ENCODE assay signal across 21 cellular contexts in the genomic region with DNA sequence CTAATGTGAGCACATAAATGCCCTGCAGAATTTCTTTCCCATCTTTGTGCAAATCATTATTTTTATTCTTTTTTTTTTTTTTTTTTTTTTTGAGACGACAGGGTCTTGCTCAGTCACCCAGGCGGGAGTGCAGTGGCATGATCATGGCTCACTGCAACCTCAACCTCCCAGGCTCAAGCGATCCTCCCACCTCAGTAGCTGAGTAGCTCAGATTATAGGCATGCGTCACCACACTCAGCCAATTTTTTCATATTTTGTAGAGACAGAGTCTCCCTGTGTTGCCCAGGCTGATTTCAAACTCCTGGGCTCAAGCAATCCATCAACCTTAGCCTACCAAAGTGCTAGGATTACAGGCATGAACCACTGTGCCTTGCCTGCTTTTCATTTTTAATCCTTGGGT. TPM values are rescaled to one million over a fixed set of nuclear protein-coding genes. Genes with fewer than 3 reads are reported as not detected.
A peak's percentile ranks its signal among the peaks of the same experiment; 100 is the strongest.
DNase-seq lines count a peak whose midpoint lies in the region; ATAC-seq and TF ChIP-seq lines count a peak whose summit lies in the region.
"Had no signal": no experiment of that assay in that cellular context is flagged by ENCODE, and none has a peak within 500 bp of the region (broad histone marks: within the 10 kb centered on the region; RNA-seq: fewer than 3 reads in every experiment).

No MANE protein-coding gene starts in this region.

- no peak overlapping the region for H2BK20ac ChIP-seq in IMR-90 (ENCODE audit: low read depth, low read length)

- no peaks in the 10 kb centered on the region for H3K9me2 ChIP-seq in PC-3 (replicated peaks; ENCODE audit: low read length)

- H3K36me3 ChIP-seq in IMR-90 (ENCODE audit: control insufficient read depth, insufficient read depth, low read length) (0 out of 2 replicates have a peak, but pooled peaks cover 1% of the 10 kb centered on the region), testis (ENCODE audit: low read depth, missing control alignments) (no peaks in the 10 kb centered on the region), PC-3 (ENCODE audit: low read depth, low read length) (peaks cover 11% of the 10 kb centered on the region)

- H2BK5ac ChIP-seq in IMR-90 (ENCODE audit: low read depth, low read length, poor library complexity, severe bottlenecking): no peak overlapping the region

- no peak overlapping the region for H3K14ac ChIP-seq in IMR-90 (replicated peaks; ENCODE audit: low read depth, low read length)

- no peak overlapping the region for H4K5ac ChIP-seq in IMR-90 (ENCODE audit: low read depth, low read length)

- intact Hi-C loops in IMR-90 (cut with micrococcal nuclease): no loop called here
- intact Hi-C loops in testis (cut with DNase I; ENCODE audit: low total_unique reads): no loop called here
- intact Hi-C loops in PC-3 (cut with micrococcal nuclease): no loop called here

- H3K4me3 ChIP-seq in IMR-90 (ENCODE audit: insufficient read depth, low read depth, low read length): no peak overlapping the region
- H3K4me3 ChIP-seq in coronary artery: no peak overlapping the region
- H3K4me3 ChIP-seq in testis: no peak overlapping the region
- H3K4me3 ChIP-seq in PC-3 (ENCODE audit: low read length): no peak overlapping the region
- H3K4me3 ChIP-seq: A549, SJCRH30 had no signal

- H3K9ac ChIP-seq in IMR-90 (ENCODE audit: low read depth, low read length) (no peak overlapping the region), PC-3 (ENCODE audit: low read length) (no peak overlapping the region)

- H4K8ac ChIP-seq in IMR-90 (ENCODE audit: low read depth in 2 of 2, low read length in 2 of 2): no peak overlapping the region

- BruUV-seq in IMR-90 (replicated peaks; lab: Mats Ljungman, UMichigan): no TSS peak
- BruUV-seq in PC-3 (replicated peaks; lab: Mats Ljungman, UMichigan): no TSS peak

- no peak overlapping the region for H3K56ac ChIP-seq in IMR-90 (ENCODE audit: extremely low read depth, insufficient read depth, low read length)

- H3K4me1 ChIP-seq in IMR-90 (ENCODE audit: control insufficient read depth, insufficient read depth, low read length) (peaks cover 11% of the 10 kb centered on the region), testis (peaks cover 11% of the 10 kb centered on the region), PC-3 (ENCODE audit: insufficient read depth, low read length) (no peaks in the 10 kb centered on the region)
- H3K4me1 ChIP-seq: SJCRH30 had no signal

- POLR2A ChIA-PET in IMR-90 (lab: Charles Lee; ENCODE audit: unreplicated experiment) (no interaction called here), PC-3 (lab: Charles Lee; ENCODE audit: unreplicated experiment) (no interaction called here)

- no peak overlapping the region for H2BK120ac ChIP-seq in IMR-90 (ENCODE audit: low read depth, low read length)

- H3K4ac ChIP-seq in IMR-90 (ENCODE audit: low read depth, low read length): no peak overlapping the region

- TF ChIP-seq POLR2A in IMR-90 (IDR thresholded peaks at IDR 0.05; ENCODE audit: low read depth, low read length) (no peak), testis (IDR thresholded peaks at IDR 0.05) (no peak)

- peaks cover 10% of the 10 kb centered on the region; the same call in 1 of the 2 replicates for H3K9me1 ChIP-seq in IMR-90 (ENCODE audit: insufficient read depth, low read length)

- TF ChIP-seq RAD21 in IMR-90 (IDR thresholded peaks at IDR 0.05; ENCODE audit: low read length): no peak

- CTCF ChIA-PET in IMR-90 (lab: Yijun Ruan, JAX) (no interaction called here), PC-3 (lab: Charles Lee) (no interaction called here)

- H2AK9ac ChIP-seq in IMR-90 (replicated peaks; ENCODE audit: low read depth, low read length, poor library complexity): no peak overlapping the region

- no peak for DNase-seq in IMR-90
- DNase-seq in coronary artery (ENCODE audit: low spot score): no peak
- DNase-seq in omental fat pad (ENCODE audit: low spot score): no peak
- peak; percentile 61 for DNase-seq in testis
- no peak for DNase-seq in T-helper 1 cell
- no peak for DNase-seq in DMS114 treated with DMSO at 0.1 percent for 48 hours (lab: John Stamatoyannopoulos, UW; ENCODE audit: unreplicated experiment)
- no peak for DNase-seq in PC-3
- DNase-seq in NCI-H2029 (lab: John Stamatoyannopoulos, UW): no peak
- DNase-seq: CD4-positive, CD25-positive, alpha-beta regulatory T cell; DMS79; HCEC 1CT; KG1; NCI-H1092 treated with DMSO at 0.1 percent for 48 hours; NCI-H146; NCI-H2029 treated with DMSO at 0.1 percent for 48 hours; NCI-H226; NCI-H510A treated with DMSO at 0.1 percent for 48 hours; NCI-H748 treated with DMSO at 0.1 percent for 48 hours; SJCRH30 had no signal

- no peaks in the 10 kb centered on the region for H4K20me1 ChIP-seq in IMR-90 (ENCODE audit: insufficient read depth, low read length)
- no peaks in the 10 kb centered on the region for H4K20me1 ChIP-seq in PC-3 (ENCODE audit: low read length)

- in situ Hi-C loops in IMR-90 (cut with MboI; ENCODE audit: low sequenced_read_pairs): no loop called here

- no peak overlapping the region for H2BK15ac ChIP-seq in IMR-90 (ENCODE audit: low read depth, low read length)

- no peak overlapping the region for H3K18ac ChIP-seq in IMR-90 (ENCODE audit: low read depth, low read length)

- H3K27ac ChIP-seq in IMR-90 (ENCODE audit: insufficient read depth, low read length): no peak overlapping the region
- peak overlapping the region; percentile 9 to 82 for H3K27ac ChIP-seq in coronary artery
- H3K27ac ChIP-seq in testis: peak overlapping the region in 1 of 2 donors; percentile 27
- no peak overlapping the region for H3K27ac ChIP-seq in PC-3 (ENCODE audit: low read length)
- H3K27ac ChIP-seq: A549, SJCRH30 had no signal

- no peak overlapping the region for H3K4me2 ChIP-seq in IMR-90 (ENCODE audit: low read depth, low read length)
- H3K4me2 ChIP-seq in PC-3 (ENCODE audit: low read length): no peak overlapping the region
- H3K4me2 ChIP-seq: A549 had no signal

- peaks cover 14 to 18% of the 10 kb centered on the region in 2 experiments; a peak in 3 of 4 replicates for H3K79me1 ChIP-seq in IMR-90 (ENCODE audit: low read depth in 1 of 2, low read length in 2 of 2)

- H3K27me3 ChIP-seq in IMR-90 (ENCODE audit: control insufficient read depth, insufficient read depth, low read length) (no peaks in the 10 kb centered on the region), testis (no peaks in the 10 kb centered on the region), PC-3 (ENCODE audit: low read length) (no peaks in the 10 kb centered on the region)
- H3K27me3 ChIP-seq: SJCRH30 had no signal

- H3K9me3 ChIP-seq in IMR-90 (ENCODE audit: control insufficient read depth, insufficient read depth, low read length) (no peaks in the 10 kb centered on the region), testis (no peaks in the 10 kb centered on the region), PC-3 (ENCODE audit: low read length) (no peaks in the 10 kb centered on the region)
- H3K9me3 ChIP-seq: A549, SJCRH30 had no signal

- no peak overlapping the region for H2AK5ac ChIP-seq in IMR-90 (ENCODE audit: low read depth, low read length)

- H2AFZ ChIP-seq in IMR-90 (replicated peaks; ENCODE audit: low read length, poor library complexity): no peak overlapping the region
- H2AFZ ChIP-seq in PC-3 (ENCODE audit: low read length): no peak overlapping the region

- peaks cover 7% of the 10 kb centered on the region; the same call in 1 of the 2 replicates for H3K79me2 ChIP-seq in PC-3 (ENCODE audit: low read length)

- dilution Hi-C loops in IMR-90 (cut with HindIII; ENCODE audit: low sequenced_read_pairs, unreplicated experiment): no loop called here

- no peak overlapping the region for H3K23ac ChIP-seq in IMR-90 (ENCODE audit: low read depth, low read length)

- WGBS in IMR-90 (ENCODE audit: extremely low coverage in 2 of 2, insufficient read length in 1 of 2), 2 experiments: 75% methylated on average over 2 of the region's 4 CpGs; no CpG with 5 or more reads in 1 of the 2 experiments
- 58 to 73% methylated on average over 4 of the region's 4 CpGs for WGBS in testis, 2 donors

- TF ChIP-seq CTCF in IMR-90 (conservative IDR thresholded peaks at IDR 0.05; ENCODE audit: low read depth, low read length) (no peak), coronary artery (IDR thresholded peaks at IDR 0.05) (no peak), omental fat pad (IDR thresholded peaks at IDR 0.05) (no peak), testis (IDR thresholded peaks at IDR 0.05) (no peak), PC-3 (conservative IDR thresholded peaks at IDR 0.05; ENCODE audit: low read depth, low read length) (no peak)

- no peak overlapping the region for H4K91ac ChIP-seq in IMR-90 (ENCODE audit: insufficient read depth, low read depth, low read length)

- ATAC-seq in IMR-90 (ENCODE audit: low read depth) (0 out of 2 replicates have a peak, but pooled peaks have one; percentile 17), omental fat pad (ENCODE audit: low FRiP score) (peak; percentile 62), PC-3 (no peak)
- ATAC-seq: A549, Panc1 had no signal

- no peaks in the 10 kb centered on the region for H3F3A ChIP-seq in PC-3 (ENCODE audit: low read length, unreplicated experiment)

TF ChIP-seq in IMR-90, 13 proteins besides CTCF, POLR2A, EP300 and RAD21:
- TF ChIP-seq MAFK (IDR thresholded peaks at IDR 0.05; ENCODE audit: low read depth, low read length) (no peak), SMC3 (IDR thresholded peaks at IDR 0.05; ENCODE audit: low read depth, low read length) (no peak), CEBPB (IDR thresholded peaks at IDR 0.05; ENCODE audit: low read depth, low read length) (no peak), FOS (IDR thresholded peaks at IDR 0.05; ENCODE audit: low read depth, low read length) (no peak), CHD1 (IDR thresholded peaks at IDR 0.05; ENCODE audit: low read depth, low read length) (no peak), USF2 (IDR thresholded peaks at IDR 0.05; ENCODE audit: low read depth, low read length) (no peak), BHLHE40 (IDR thresholded peaks at IDR 0.05; ENCODE audit: low read depth, low read length) (no peak)

RNA-seq across cellular contexts. Expression of gene DAG1, which starts 22.9 kb away (rescaled TPM):
- total RNA-seq in IMR-90 (2012; rRNA removed) (30.8 and 31.0 TPM in 2 replicates), omental fat pad (10 to 100 TPM; 37.8 to 65.0 (median 44.4) TPM), testis (100 to 1,000 TPM; 169 to 216 TPM), PC-3 (2014; rRNA removed) (111 and 114 TPM in 2 replicates)
- polyA plus RNA-seq in IMR-90 (2012; rRNA removed) (40.2 and 41.0 TPM in 2 replicates), testis (ENCODE audit: insufficient read depth, low read depth, low replicate concordance) (85.8 TPM)
- polyA plus RNA-seq in IMR-90 (2012; cell fraction: cytosol; rRNA removed): 18.8 and 41.4 TPM in 2 replicates
- 19.0 and 23.3 TPM in 2 replicates for polyA plus RNA-seq in IMR-90 (2012; cell fraction: nucleus; rRNA removed; ENCODE audit: low replicate concordance)

Comparison
In these comparisons a context has a peak if more than half of its experiments do, and no peak if none do; other contexts are left out.
1. H3K27ac ChIP-seq: peak in coronary artery (2 of 2); none in IMR-90 (single experiment) and PC-3 (single experiment).